Comparison of ENCODE assay signal across 8 cellular contexts in genomic region chr4:174222266-174222872, GRCh38.
DNase-seq lines count a peak whose midpoint lies in the region; ATAC-seq, FAIRE-seq and TF ChIP-seq lines count a peak whose summit lies in the region.

No MANE protein-coding gene starts in this region.

- no peak overlapping the region for H3K27ac ChIP-seq in heart left ventricle
- no peak overlapping the region for H3K27ac ChIP-seq in colonic mucosa
- no peak overlapping the region for H3K27ac ChIP-seq in pancreas
- H3K27ac ChIP-seq in effector memory CD4-positive, alpha-beta T cell (ENCODE audit: insufficient read depth, low read length, poor library complexity, severe bottlenecking), result no peak overlapping the region

- 49 to 58% (median 49%) methylated on average over 4 of the region's 4 CpGs for WGBS in heart left ventricle, 4 donors
- WGBS in pancreas, 2 donors, result 24 to 25% methylated on average over 4 of the region's 4 CpGs

- TF ChIP-seq POLR2A in heart left ventricle (IDR thresholded peaks at IDR 0.05), result no peak

- ATAC-seq in heart left ventricle (no peak), Right ventricle myocardium inferior (no peak), pancreas (peak in 3 of 4 donors; percentile 81 to 85 (median 82))

- H3K4me3 ChIP-seq in heart left ventricle (no peak overlapping the region), H7 (ENCODE audit: insufficient read depth, low read depth, low read length) (no peak overlapping the region), colonic mucosa (no peak overlapping the region), pancreas (no peak overlapping the region)
- no peak overlapping the region for H3K4me3 ChIP-seq in effector memory CD4-positive, alpha-beta T cell (ENCODE audit: insufficient read depth, low read depth, low read length, poor library complexity, severe bottlenecking)

- H3K9ac ChIP-seq in colonic mucosa (ENCODE audit: low read depth in 2 of 2, low read length in 2 of 2), result no peak overlapping the region

- H3K9me3 ChIP-seq in heart left ventricle, result no peaks in the 10 kb centered on the region
- no peaks in the 10 kb centered on the region for H3K9me3 ChIP-seq in colonic mucosa
- H3K9me3 ChIP-seq in pancreas, result no peaks in the 10 kb centered on the region
- H3K9me3 ChIP-seq in effector memory CD4-positive, alpha-beta T cell (ENCODE audit: control insufficient read depth, low read length), result no peaks in the 10 kb centered on the region

- intact Hi-C loops in heart left ventricle (cut with DNase I), result loop anchor here in 9 of 10 donors (5.0 to 10.0 kb wide), 3 partner anchors 92 to 100 kb away; no protein-coding TSS in a partner anchor
- intact Hi-C loops in Right ventricle myocardium inferior (cut with DNase I), result no loop called here
- intact Hi-C loops in colonic mucosa (cut with DNase I), result no loop called here
- intact Hi-C loops in pancreas (cut with DNase I), result loop anchor here in 2 of 3 donors (5.0 to 10.0 kb wide), 2 partner anchors 95 to 102 kb away; no protein-coding TSS in a partner anchor

- H3K4me1 ChIP-seq in heart left ventricle, result peaks cover 0 to 12% (median 4%) of the 10 kb centered on the region in 12 donors
- peaks cover 5% of the 10 kb centered on the region for H3K4me1 ChIP-seq in colonic mucosa
- peaks cover 5 to 10% (median 8%) of the 10 kb centered on the region in 3 donors for H3K4me1 ChIP-seq in pancreas
- peaks cover 10% of the 10 kb centered on the region for H3K4me1 ChIP-seq in effector memory CD4-positive, alpha-beta T cell (ENCODE audit: control insufficient read depth, insufficient read depth, low read length, poor library complexity, severe bottlenecking)

- TF ChIP-seq CTCF in heart left ventricle (IDR thresholded peaks at IDR 0.05), result peak; percentile 40 to 65 (median 55)
- peak; percentile 62 for TF ChIP-seq CTCF in colonic mucosa (IDR thresholded peaks at IDR 0.05)
- peak; percentile 39 to 60 (median 52) for TF ChIP-seq CTCF in pancreas (IDR thresholded peaks at IDR 0.05)

- H3K27me3 ChIP-seq in heart left ventricle (peaks cover 0 to 33% (median 5%) of the 10 kb centered on the region in 9 donors), H7 (ENCODE audit: control insufficient read depth, insufficient read depth, low read length) (peaks cover 34% of the 10 kb centered on the region), colonic mucosa (peaks cover 13% of the 10 kb centered on the region), pancreas (peaks cover 0 to 18% (median 0%) of the 10 kb centered on the region in 4 donors)
- H3K27me3 ChIP-seq in effector memory CD4-positive, alpha-beta T cell (replicated peaks; ENCODE audit: control insufficient read depth, insufficient read depth, low read length, poor library complexity, severe bottlenecking), result peaks cover 19% of the 10 kb centered on the region

- FAIRE-seq in pancreas (lab: Jason Lieb, UNC), result peak; percentile 76

- H3K36me3 ChIP-seq in heart left ventricle (no peaks in the 10 kb centered on the region), H7 (replicated peaks; ENCODE audit: control insufficient read depth, insufficient read depth, low read length) (no peaks in the 10 kb centered on the region), colonic mucosa (peaks cover 3% of the 10 kb centered on the region), pancreas (no peaks in the 10 kb centered on the region)
- H3K36me3 ChIP-seq in effector memory CD4-positive, alpha-beta T cell (ENCODE audit: control insufficient read depth, insufficient read depth, low read length), result no peaks in the 10 kb centered on the region

- DNase-seq in heart left ventricle, result no peak
- no peak for DNase-seq in Right ventricle myocardium inferior (ENCODE audit: missing footprints)
- DNase-seq in H7, result peak; percentile 47
- DNase-seq in M059J (ENCODE audit: low read depth), result peak; percentile 38
- DNase-seq in colonic mucosa, result no peak
- DNase-seq in pancreas, result peak in 1 of 6 donors; percentile 15
- no peak for DNase-seq in KG1 (lab: John Stamatoyannopoulos, UW)
- no peak for DNase-seq in effector memory CD4-positive, alpha-beta T cell

Comparison
In these comparisons a context has a peak if more than half of its experiments do, and no peak if none do; other contexts are left out.
1. intact Hi-C loops: an anchor here in heart left ventricle (5.0 to 10.0 kb wide) and pancreas (5.0 to 10.0 kb wide); none called in Right ventricle myocardium inferior and colonic mucosa.
2. ATAC-seq: peak in pancreas (3 of 4); none in heart left ventricle (0 of 4) and Right ventricle myocardium inferior (single experiment).
3. DNase-seq: peak in H7 (single experiment) and M059J (single experiment); none in heart left ventricle (0 of 5), Right ventricle myocardium inferior (single experiment), colonic mucosa (single experiment), KG1 (single experiment) and effector memory CD4-positive, alpha-beta T cell (0 of 3).
4. Peak in every context shown above with its lines, with median percentiles within 50 percentile points of each other: CTCF ChIP-seq.